Comparison of ENCODE assay signal across 1 cellular context in genomic region chr2:69926849-69927515, GRCh38.
TF ChIP-seq lines count a peak whose summit lies in the region.

No MANE protein-coding gene starts in this region.

TF ChIP-seq in liver, 16 proteins besides CTCF, POLR2A, EP300 and RAD21 (continued from another document):
- TF ChIP-seq FOXA1 (IDR thresholded peaks at IDR 0.05) (no peak), HNF4A (conservative IDR thresholded peaks at IDR 0.05) (peak; percentile 74 to 85), HNF4G (IDR thresholded peaks at IDR 0.05) (peak; percentile 23), YY1 (IDR thresholded peaks at IDR 0.05) (peak; percentile 43)
